Comparison of ENCODE assay signal across 9 cellular contexts in the genomic region with DNA sequence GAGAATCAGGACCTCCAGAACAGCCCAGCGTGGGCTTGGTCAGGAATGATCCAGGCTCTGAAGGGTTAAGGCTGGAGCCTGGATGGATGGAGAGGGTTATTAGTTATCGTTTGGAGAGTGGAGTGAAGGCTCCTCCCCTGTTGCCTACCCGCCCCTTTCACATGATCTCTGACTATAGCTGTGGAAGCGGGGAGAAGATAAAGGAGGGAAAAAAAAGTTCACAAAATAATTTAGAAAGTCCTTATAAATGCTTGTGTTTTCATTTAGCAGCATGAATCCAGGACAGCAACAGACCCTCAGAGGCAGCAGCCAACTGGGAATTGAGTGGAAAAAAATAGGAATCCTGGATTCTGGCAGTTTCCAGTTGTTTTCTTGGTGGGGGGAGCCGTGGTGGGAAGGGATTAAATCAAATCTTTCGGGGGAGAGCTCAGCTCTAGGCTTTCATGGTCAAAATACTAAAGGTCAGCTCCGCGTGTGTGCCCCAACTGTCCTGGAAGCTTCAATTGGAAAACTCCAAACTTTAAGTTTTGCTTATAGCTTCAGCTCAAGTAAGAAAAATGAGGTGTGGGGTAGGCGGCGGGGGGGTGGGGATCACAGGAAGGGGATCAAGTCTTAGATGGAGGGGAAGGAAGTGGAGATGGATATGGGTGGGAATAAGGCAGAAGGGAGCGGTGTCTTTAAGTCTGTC. TPM values are rescaled to one million over a fixed set of nuclear protein-coding genes. Genes with fewer than 3 reads are reported as not detected.
DNase-seq lines count a peak whose midpoint lies in the region; ATAC-seq, FAIRE-seq and TF ChIP-seq lines count a peak whose summit lies in the region.
"Had no signal": no experiment of that assay in that cellular context is flagged by ENCODE, and none has a peak within 500 bp of the region (broad histone marks: within the 10 kb centered on the region; RNA-seq: fewer than 3 reads in every experiment).

No MANE protein-coding gene starts in this region.

- intact Hi-C loops in sigmoid colon (cut with DNase I), result loop anchor here (5.0 kb wide), 2 partner anchors 56 to 101 kb away; no protein-coding TSS in a partner anchor

- peak overlapping the region; percentile 42; the same call in 1 of the 2 replicates for H3K9ac ChIP-seq in ES-I3 (ENCODE audit: low read depth, low read length)

- peak overlapping the region; percentile 3 for H3K4me3 ChIP-seq in cardiac muscle cell
- peak overlapping the region; percentile 37 to 56 (median 56) for H3K4me3 ChIP-seq in sigmoid colon

- WGBS in sigmoid colon, 2 donors, result 62 to 66% methylated on average over 11 of the region's 11 CpGs

- no peaks in the 10 kb centered on the region for H3K9me3 ChIP-seq in ES-I3 (ENCODE audit: control insufficient read depth, insufficient read depth, low read length)
- H3K9me3 ChIP-seq in cardiac muscle cell (ENCODE audit: low read depth), result no peaks in the 10 kb centered on the region
- no peaks in the 10 kb centered on the region for H3K9me3 ChIP-seq in sigmoid colon

- H3K4me1 ChIP-seq in ES-I3 (ENCODE audit: insufficient read depth, low read length), result peaks cover 7% of the 10 kb centered on the region
- H3K4me1 ChIP-seq in cardiac muscle cell (ENCODE audit: low read depth), result peaks cover 24% of the 10 kb centered on the region
- peaks cover 0 to 73% (median 64%) of the 10 kb centered on the region in 4 donors for H3K4me1 ChIP-seq in sigmoid colon

- no peak for TF ChIP-seq CTCF in cardiac muscle cell (IDR thresholded peaks at IDR 0.05; ENCODE audit: low read depth, low read length)
- TF ChIP-seq CTCF in sigmoid colon (IDR thresholded peaks at IDR 0.05), result no peak

- FAIRE-seq in TTC549 (lab: Jason Lieb, UNC), result peak; percentile 99

- TF ChIP-seq POLR2A in sigmoid colon (IDR thresholded peaks at IDR 0.05), result peak in 1 of 2 donors; percentile 54

- ATAC-seq in GM21786 (IDR thresholded peaks at IDR 0.05; ENCODE audit: unreplicated experiment) (no peak), HG03432 (IDR thresholded peaks at IDR 0.05; ENCODE audit: unreplicated experiment) (no peak), HG02938 (IDR thresholded peaks at IDR 0.05; ENCODE audit: unreplicated experiment) (no peak)
- ATAC-seq: HCT116 had no signal

- no peak for TF ChIP-seq EP300 in sigmoid colon (IDR thresholded peaks at IDR 0.05)

- H3K27me3 ChIP-seq in cardiac muscle cell (no peaks in the 10 kb centered on the region), sigmoid colon (no peaks in the 10 kb centered on the region)

- H3K36me3 ChIP-seq in ES-I3 (ENCODE audit: insufficient read depth, low read length), result no peaks in the 10 kb centered on the region
- no peaks in the 10 kb centered on the region for H3K36me3 ChIP-seq in cardiac muscle cell
- no peaks in the 10 kb centered on the region for H3K36me3 ChIP-seq in sigmoid colon

- DNase-seq in cardiac muscle cell (ENCODE audit: low read depth in 1 of 2, low spot score in 1 of 2), result peak; percentile 63 to 86
- DNase-seq in sigmoid colon, result peak; percentile 79
- DNase-seq in NCI-H748 treated with DMSO at 0.1 percent for 48 hours (lab: John Stamatoyannopoulos, UW), result no peak

- peak overlapping the region; percentile 35 for H3K27ac ChIP-seq in cardiac muscle cell
- peak overlapping the region; percentile 90 to 94 (median 90) for H3K27ac ChIP-seq in sigmoid colon

RNA-seq across cellular contexts. Expression of a gene that starts 0.6 kb away (rescaled TPM):
- total RNA-seq in cardiac muscle cell, result 1.4 and 1.6 TPM in 2 replicates
- polyA plus RNA-seq in cardiac muscle cell, result 0.21 and 1.3 TPM in 2 replicates
- total RNA-seq in sigmoid colon, result 100 to 1,000 TPM; 150 to 236 (median 225) TPM
- polyA plus RNA-seq in sigmoid colon, result 10 to 100 TPM in 2 of 3 donors, 1 to 10 TPM in 1; 3.5 to 50.5 (median 18.0) TPM

Comparison
In these comparisons a context has a peak if more than half of its experiments do, and no peak if none do; other contexts are left out.
1. RNA of a gene that starts 0.6 kb away (total RNA-seq): 150 to 236 TPM in sigmoid colon; 1.4 to 1.6 TPM in cardiac muscle cell; every median in the first group is over 10 times any median in the second.